Comparison of ENCODE assay signal across 2 cellular contexts in the genomic region with DNA sequence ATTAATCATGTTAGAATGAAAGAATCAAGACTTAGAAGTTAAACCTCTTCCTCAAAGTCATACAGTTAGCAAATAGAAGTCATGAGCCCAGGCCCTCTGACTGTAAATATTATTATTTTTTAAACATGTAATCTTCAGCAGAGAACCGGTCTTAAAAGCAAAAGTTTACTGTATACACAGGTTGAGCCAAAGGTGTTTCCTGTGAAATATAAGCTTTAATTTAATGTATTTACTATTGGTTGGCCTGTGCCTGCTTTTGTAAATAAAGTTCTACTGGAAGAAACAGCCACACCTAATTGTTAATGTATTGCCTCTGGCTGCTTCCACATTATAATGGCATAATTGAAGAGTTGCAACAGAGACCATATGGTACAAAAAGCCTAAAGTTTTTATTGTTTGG.
TF ChIP-seq lines count a peak whose summit lies in the region.

No MANE protein-coding gene starts in this region.

TF ChIP-seq in GM23338, 12 proteins besides CTCF, POLR2A, EP300 and RAD21:
- TF ChIP-seq, protein P1, sequence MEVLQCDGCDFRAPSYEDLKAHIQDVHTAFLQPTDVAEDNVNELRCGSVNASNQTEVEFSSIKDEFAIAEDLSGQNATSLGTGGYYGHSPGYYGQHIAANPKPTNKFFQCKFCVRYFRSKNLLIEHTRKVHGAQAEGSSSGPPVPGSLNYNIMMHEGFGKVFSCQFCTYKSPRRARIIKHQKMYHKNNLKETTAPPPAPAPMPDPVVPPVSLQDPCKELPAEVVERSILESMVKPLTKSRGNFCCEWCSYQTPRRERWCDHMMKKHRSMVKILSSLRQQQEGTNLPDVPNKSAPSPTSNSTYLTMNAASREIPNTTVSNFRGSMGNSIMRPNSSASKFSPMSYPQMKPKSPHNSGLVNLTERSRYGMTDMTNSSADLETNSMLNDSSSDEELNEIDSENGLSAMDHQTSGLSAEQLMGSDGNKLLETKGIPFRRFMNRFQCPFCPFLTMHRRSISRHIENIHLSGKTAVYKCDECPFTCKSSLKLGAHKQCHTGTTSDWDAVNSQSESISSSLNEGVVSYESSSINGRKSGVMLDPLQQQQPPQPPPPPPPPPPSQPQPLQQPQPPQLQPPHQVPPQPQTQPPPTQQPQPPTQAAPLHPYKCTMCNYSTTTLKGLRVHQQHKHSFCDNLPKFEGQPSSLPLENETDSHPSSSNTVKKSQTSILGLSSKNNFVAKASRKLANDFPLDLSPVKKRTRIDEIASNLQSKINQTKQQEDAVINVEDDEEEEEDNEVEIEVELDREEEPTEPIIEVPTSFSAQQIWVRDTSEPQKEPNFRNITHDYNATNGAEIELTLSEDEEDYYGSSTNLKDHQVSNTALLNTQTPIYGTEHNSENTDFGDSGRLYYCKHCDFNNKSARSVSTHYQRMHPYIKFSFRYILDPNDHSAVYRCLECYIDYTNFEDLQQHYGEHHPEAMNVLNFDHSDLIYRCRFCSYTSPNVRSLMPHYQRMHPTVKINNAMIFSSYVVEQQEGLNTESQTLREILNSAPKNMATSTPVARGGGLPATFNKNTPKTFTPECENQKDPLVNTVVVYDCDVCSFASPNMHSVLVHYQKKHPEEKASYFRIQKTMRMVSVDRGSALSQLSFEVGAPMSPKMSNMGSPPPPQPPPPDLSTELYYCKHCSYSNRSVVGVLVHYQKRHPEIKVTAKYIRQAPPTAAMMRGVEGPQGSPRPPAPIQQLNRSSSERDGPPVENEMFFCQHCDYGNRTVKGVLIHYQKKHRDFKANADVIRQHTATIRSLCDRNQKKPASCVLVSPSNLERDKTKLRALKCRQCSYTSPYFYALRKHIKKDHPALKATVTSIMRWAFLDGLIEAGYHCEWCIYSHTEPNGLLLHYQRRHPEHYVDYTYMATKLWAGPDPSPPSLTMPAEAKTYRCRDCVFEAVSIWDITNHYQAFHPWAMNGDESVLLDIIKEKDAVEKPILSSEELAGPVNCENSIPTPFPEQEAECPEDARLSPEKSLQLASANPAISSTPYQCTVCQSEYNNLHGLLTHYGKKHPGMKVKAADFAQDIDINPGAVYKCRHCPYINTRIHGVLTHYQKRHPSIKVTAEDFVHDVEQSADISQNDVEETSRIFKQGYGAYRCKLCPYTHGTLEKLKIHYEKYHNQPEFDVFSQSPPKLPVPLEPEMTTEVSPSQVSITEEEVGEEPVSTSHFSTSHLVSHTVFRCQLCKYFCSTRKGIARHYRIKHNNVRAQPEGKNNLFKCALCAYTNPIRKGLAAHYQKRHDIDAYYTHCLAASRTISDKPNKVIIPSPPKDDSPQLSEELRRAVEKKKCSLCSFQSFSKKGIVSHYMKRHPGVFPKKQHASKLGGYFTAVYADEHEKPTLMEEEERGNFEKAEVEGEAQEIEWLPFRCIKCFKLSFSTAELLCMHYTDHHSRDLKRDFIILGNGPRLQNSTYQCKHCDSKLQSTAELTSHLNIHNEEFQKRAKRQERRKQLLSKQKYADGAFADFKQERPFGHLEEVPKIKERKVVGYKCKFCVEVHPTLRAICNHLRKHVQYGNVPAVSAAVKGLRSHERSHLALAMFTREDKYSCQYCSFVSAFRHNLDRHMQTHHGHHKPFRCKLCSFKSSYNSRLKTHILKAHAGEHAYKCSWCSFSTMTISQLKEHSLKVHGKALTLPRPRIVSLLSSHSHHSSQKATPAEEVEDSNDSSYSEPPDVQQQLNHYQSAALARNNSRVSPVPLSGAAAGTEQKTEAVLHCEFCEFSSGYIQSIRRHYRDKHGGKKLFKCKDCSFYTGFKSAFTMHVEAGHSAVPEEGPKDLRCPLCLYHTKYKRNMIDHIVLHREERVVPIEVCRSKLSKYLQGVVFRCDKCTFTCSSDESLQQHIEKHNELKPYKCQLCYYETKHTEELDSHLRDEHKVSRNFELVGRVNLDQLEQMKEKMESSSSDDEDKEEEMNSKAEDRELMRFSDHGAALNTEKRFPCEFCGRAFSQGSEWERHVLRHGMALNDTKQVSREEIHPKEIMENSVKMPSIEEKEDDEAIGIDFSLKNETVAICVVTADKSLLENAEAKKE (CRISPR knock-in tag; IDR thresholded peaks at IDR 0.05): no peak
- TF ChIP-seq EZH2 (IDR thresholded peaks at IDR 0.05; ENCODE audit: low read depth, unreplicated experiment) (no peak), STAT1 (IDR thresholded peaks at IDR 0.05; ENCODE audit: unreplicated experiment) (no peak), ZNF114 (CRISPR knock-in tag; IDR thresholded peaks at IDR 0.05) (no peak), NANOG (IDR thresholded peaks at IDR 0.05; ENCODE audit: borderline replicate concordance) (no peak), POLR2AphosphoS5 (IDR thresholded peaks at IDR 0.05; ENCODE audit: low read depth) (no peak), JUNB (IDR thresholded peaks at IDR 0.05; ENCODE audit: unreplicated experiment) (no peak)
- TF ChIP-seq, protein P2, sequence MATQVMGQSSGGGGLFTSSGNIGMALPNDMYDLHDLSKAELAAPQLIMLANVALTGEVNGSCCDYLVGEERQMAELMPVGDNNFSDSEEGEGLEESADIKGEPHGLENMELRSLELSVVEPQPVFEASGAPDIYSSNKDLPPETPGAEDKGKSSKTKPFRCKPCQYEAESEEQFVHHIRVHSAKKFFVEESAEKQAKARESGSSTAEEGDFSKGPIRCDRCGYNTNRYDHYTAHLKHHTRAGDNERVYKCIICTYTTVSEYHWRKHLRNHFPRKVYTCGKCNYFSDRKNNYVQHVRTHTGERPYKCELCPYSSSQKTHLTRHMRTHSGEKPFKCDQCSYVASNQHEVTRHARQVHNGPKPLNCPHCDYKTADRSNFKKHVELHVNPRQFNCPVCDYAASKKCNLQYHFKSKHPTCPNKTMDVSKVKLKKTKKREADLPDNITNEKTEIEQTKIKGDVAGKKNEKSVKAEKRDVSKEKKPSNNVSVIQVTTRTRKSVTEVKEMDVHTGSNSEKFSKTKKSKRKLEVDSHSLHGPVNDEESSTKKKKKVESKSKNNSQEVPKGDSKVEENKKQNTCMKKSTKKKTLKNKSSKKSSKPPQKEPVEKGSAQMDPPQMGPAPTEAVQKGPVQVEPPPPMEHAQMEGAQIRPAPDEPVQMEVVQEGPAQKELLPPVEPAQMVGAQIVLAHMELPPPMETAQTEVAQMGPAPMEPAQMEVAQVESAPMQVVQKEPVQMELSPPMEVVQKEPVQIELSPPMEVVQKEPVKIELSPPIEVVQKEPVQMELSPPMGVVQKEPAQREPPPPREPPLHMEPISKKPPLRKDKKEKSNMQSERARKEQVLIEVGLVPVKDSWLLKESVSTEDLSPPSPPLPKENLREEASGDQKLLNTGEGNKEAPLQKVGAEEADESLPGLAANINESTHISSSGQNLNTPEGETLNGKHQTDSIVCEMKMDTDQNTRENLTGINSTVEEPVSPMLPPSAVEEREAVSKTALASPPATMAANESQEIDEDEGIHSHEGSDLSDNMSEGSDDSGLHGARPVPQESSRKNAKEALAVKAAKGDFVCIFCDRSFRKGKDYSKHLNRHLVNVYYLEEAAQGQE (IDR thresholded peaks at IDR 0.05; ENCODE audit: unreplicated experiment): no peak
- TF ChIP-seq, protein P3, sequence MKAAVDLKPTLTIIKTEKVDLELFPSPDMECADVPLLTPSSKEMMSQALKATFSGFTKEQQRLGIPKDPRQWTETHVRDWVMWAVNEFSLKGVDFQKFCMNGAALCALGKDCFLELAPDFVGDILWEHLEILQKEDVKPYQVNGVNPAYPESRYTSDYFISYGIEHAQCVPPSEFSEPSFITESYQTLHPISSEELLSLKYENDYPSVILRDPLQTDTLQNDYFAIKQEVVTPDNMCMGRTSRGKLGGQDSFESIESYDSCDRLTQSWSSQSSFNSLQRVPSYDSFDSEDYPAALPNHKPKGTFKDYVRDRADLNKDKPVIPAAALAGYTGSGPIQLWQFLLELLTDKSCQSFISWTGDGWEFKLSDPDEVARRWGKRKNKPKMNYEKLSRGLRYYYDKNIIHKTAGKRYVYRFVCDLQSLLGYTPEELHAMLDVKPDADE (IDR thresholded peaks at IDR 0.05): no peak

TF ChIP-seq in WTC11, 78 proteins besides CTCF, POLR2A, EP300 and RAD21 (continued from another document):
- TF ChIP-seq, protein P4, sequence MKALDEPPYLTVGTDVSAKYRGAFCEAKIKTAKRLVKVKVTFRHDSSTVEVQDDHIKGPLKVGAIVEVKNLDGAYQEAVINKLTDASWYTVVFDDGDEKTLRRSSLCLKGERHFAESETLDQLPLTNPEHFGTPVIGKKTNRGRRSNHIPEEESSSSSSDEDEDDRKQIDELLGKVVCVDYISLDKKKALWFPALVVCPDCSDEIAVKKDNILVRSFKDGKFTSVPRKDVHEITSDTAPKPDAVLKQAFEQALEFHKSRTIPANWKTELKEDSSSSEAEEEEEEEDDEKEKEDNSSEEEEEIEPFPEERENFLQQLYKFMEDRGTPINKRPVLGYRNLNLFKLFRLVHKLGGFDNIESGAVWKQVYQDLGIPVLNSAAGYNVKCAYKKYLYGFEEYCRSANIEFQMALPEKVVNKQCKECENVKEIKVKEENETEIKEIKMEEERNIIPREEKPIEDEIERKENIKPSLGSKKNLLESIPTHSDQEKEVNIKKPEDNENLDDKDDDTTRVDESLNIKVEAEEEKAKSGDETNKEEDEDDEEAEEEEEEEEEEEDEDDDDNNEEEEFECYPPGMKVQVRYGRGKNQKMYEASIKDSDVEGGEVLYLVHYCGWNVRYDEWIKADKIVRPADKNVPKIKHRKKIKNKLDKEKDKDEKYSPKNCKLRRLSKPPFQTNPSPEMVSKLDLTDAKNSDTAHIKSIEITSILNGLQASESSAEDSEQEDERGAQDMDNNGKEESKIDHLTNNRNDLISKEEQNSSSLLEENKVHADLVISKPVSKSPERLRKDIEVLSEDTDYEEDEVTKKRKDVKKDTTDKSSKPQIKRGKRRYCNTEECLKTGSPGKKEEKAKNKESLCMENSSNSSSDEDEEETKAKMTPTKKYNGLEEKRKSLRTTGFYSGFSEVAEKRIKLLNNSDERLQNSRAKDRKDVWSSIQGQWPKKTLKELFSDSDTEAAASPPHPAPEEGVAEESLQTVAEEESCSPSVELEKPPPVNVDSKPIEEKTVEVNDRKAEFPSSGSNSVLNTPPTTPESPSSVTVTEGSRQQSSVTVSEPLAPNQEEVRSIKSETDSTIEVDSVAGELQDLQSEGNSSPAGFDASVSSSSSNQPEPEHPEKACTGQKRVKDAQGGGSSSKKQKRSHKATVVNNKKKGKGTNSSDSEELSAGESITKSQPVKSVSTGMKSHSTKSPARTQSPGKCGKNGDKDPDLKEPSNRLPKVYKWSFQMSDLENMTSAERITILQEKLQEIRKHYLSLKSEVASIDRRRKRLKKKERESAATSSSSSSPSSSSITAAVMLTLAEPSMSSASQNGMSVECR (CRISPR knock-in tag; IDR thresholded peaks at IDR 0.05; ENCODE audit: borderline replicate concordance): no peak
- no peak for TF ChIP-seq MXD4 (CRISPR knock-in tag; IDR thresholded peaks at IDR 0.05; ENCODE audit: borderline replicate concordance)
- no peak for TF ChIP-seq ETV6 (CRISPR knock-in tag; IDR thresholded peaks at IDR 0.05)
- no peak for TF ChIP-seq TEAD1 (CRISPR knock-in tag; IDR thresholded peaks at IDR 0.05)
- TF ChIP-seq ZNF416 (CRISPR knock-in tag; IDR thresholded peaks at IDR 0.05): no peak
- no peak for TF ChIP-seq TP53 (CRISPR knock-in tag; IDR thresholded peaks at IDR 0.05)
- TF ChIP-seq IRF2 (CRISPR knock-in tag; IDR thresholded peaks at IDR 0.05; ENCODE audit: borderline replicate concordance, low read depth): no peak
- TF ChIP-seq OVOL2 (CRISPR knock-in tag; IDR thresholded peaks at IDR 0.05; ENCODE audit: borderline replicate concordance): no peak
- TF ChIP-seq ZNF219 (CRISPR knock-in tag; IDR thresholded peaks at IDR 0.05; ENCODE audit: borderline replicate concordance): no peak
- TF ChIP-seq, protein P5, sequence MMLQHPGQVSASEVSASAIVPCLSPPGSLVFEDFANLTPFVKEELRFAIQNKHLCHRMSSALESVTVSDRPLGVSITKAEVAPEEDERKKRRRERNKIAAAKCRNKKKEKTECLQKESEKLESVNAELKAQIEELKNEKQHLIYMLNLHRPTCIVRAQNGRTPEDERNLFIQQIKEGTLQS (CRISPR knock-in tag; conservative IDR thresholded peaks at IDR 0.05): no peak
- TF ChIP-seq GABPB1 (CRISPR knock-in tag; IDR thresholded peaks at IDR 0.05): no peak
- TF ChIP-seq, protein P6, sequence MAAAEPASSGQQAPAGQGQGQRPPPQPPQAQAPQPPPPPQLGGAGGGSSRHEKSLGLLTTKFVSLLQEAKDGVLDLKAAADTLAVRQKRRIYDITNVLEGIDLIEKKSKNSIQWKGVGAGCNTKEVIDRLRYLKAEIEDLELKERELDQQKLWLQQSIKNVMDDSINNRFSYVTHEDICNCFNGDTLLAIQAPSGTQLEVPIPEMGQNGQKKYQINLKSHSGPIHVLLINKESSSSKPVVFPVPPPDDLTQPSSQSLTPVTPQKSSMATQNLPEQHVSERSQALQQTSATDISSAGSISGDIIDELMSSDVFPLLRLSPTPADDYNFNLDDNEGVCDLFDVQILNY (CRISPR knock-in tag; IDR thresholded peaks at IDR 0.05): no peak
